ENCODE assay signal across 12 cellular contexts in the genomic region with DNA sequence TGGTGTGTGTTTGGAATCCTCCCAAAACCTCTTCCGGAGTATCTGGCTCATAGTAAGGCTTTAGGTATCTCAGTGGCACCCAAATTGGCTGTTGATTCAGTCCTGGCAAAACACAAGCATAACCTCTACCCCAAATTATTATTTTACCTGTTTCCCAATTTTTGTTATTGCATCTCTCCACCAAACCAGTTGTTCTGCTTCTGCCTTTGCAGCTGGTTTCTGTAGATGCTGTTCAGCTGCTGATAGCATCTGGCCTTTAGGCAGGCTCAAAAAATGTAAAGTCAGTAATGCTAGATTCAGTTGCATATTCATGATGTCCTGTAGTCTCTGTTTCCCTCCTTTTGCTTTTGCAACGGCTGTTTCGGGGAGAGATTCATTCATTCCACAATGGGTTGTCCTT. TPM values are rescaled to one million over a fixed set of nuclear protein-coding genes. Genes with fewer than 3 reads are reported as not detected.
"Had no signal": no experiment of that assay in that cellular context is flagged by ENCODE, and none has a peak within 500 bp of the region (broad histone marks: within the 10 kb centered on the region; RNA-seq: fewer than 3 reads in every experiment).

No MANE protein-coding gene starts in this region.

- H3K4me2 ChIP-seq: GM23338 had no signal

- H3K27ac Mint-ChIP-seq: GM23338, H9, HFFc6 had no signal

- H2AFZ ChIP-seq: GM23248, GM23338 had no signal

- H3K4me3 Mint-ChIP-seq: GM23338, H9, HFFc6 had no signal

- H3K36me3 ChIP-seq: HAP-1 had no signal

- ATAC-seq: GM23338, HCT116 had no signal

- H3K9ac ChIP-seq: GM23248 had no signal

- H3K4me3 ChIP-seq: GM23248, GM23338, HAP-1 had no signal

- DNase-seq: GM23248, GOT3, H7, H9, HCEC 1CT, HFFc6 had no signal

- H3K4me1 ChIP-seq: HAP-1 had no signal

- H3K4me1 Mint-ChIP-seq: GM23338, H9 had no signal

- H3K27ac ChIP-seq: GM23248 had no signal

- FAIRE-seq: H1, H54 had no signal

RNA-seq across cellular contexts. Expression of a gene that starts 33.8 kb away (rescaled TPM):
- total RNA-seq: H4 had no signal
